ENCODE assay signal across 1 cellular context in genomic region chr12:55647027-55647426, GRCh38.
TF ChIP-seq lines count a peak whose summit lies in the region.

No MANE protein-coding gene starts in this region.

TF ChIP-seq in H1, 55 proteins besides CTCF, POLR2A, EP300 and RAD21:
- no peak for TF ChIP-seq JUND (IDR thresholded peaks at IDR 0.05; ENCODE audit: low read length)
- TF ChIP-seq TEAD4 (IDR thresholded peaks at IDR 0.05; ENCODE audit: low read depth, low read length): no peak
TF ChIP-seq in H1: peak in this region for 0.
